13 cellular contexts compared by ENCODE assay signal in genomic region chr19:19155495-19156219, GRCh38. TPM values are rescaled to one million over a fixed set of nuclear protein-coding genes. Genes with fewer than 3 reads are reported as not detected.
DNase-seq lines count a peak whose midpoint lies in the region; ATAC-seq lines count a peak whose summit lies in the region.
"Had no signal": no experiment of that assay in that cellular context is flagged by ENCODE, and none has a peak within 500 bp of the region (broad histone marks: within the 10 kb centered on the region; RNA-seq: fewer than 3 reads in every experiment).

No MANE protein-coding gene starts in this region.

- H3K27me3 ChIP-seq in MG63 = no peaks in the 10 kb centered on the region
- H3K27me3 ChIP-seq: hepatocyte had no signal

- H3K27me3 Mint-ChIP-seq in stimulated activated naive B cell treated with anti-CD40 and anti-IgM and Interleukin-4, amounts not matched to agents 10 μg/mL and 1 μg/mL and 100 μg/mL, for 72 hours = no peaks in the 10 kb centered on the region

- peak; percentile 69 for ATAC-seq in GM19023 (IDR thresholded peaks at IDR 0.05; ENCODE audit: unreplicated experiment)
- ATAC-seq in GM21723 (IDR thresholded peaks at IDR 0.05; ENCODE audit: unreplicated experiment) = peak; percentile 62
- ATAC-seq in HG03378 (IDR thresholded peaks at IDR 0.05; ENCODE audit: unreplicated experiment) = peak; percentile 72
- ATAC-seq in stimulated activated naive B cell treated with anti-CD40 and anti-IgM and Interleukin-4, amounts not matched to agents 10 μg/mL and 1 μg/mL and 100 μg/mL, for 72 hours (replicated peaks) = peak; percentile 37 to 64

- DNase-seq in stimulated activated naive B cell treated with anti-CD40 and anti-IgM and Interleukin-4, amounts not matched to agents 10 μg/mL and 1 μg/mL and 100 μg/mL, for 72 hours = peak; percentile 33
- DNase-seq in MG63 (no peak), NCI-H1092 (lab: John Stamatoyannopoulos, UW) (no peak), NCI-H524 treated with DMSO at 0.1 percent for 48 hours (lab: John Stamatoyannopoulos, UW) (no peak), NCI-H748 (lab: John Stamatoyannopoulos, UW; ENCODE audit: unreplicated experiment) (no peak)
- DNase-seq: amniotic stem cell, endodermal cell, midbrain, NCI-H510A had no signal

- peaks cover 9% of the 10 kb centered on the region in 2 donors for H3K9me3 Mint-ChIP-seq in stimulated activated naive B cell treated with anti-CD40 and anti-IgM and Interleukin-4, amounts not matched to agents 10 μg/mL and 1 μg/mL and 100 μg/mL, for 72 hours

- H3K4me3 Mint-ChIP-seq in stimulated activated naive B cell treated with anti-CD40 and anti-IgM and Interleukin-4, amounts not matched to agents 10 μg/mL and 1 μg/mL and 100 μg/mL, for 72 hours = peak overlapping the region in 1 of 2 donors; percentile 33
- H3K4me3 Mint-ChIP-seq: endodermal cell had no signal

- H3K27ac Mint-ChIP-seq in stimulated activated naive B cell treated with anti-CD40 and anti-IgM and Interleukin-4, amounts not matched to agents 10 μg/mL and 1 μg/mL and 100 μg/mL, for 72 hours = peak overlapping the region; percentile 48
- H3K27ac Mint-ChIP-seq: endodermal cell had no signal

- H3K4me1 Mint-ChIP-seq in stimulated activated naive B cell treated with anti-CD40 and anti-IgM and Interleukin-4, amounts not matched to agents 10 μg/mL and 1 μg/mL and 100 μg/mL, for 72 hours = peaks cover 31 to 73% of the 10 kb centered on the region in 2 donors
- H3K4me1 Mint-ChIP-seq: endodermal cell had no signal

- 0 out of 2 replicates have a peak, but pooled peaks cover 4% of the 10 kb centered on the region for H3K36me3 ChIP-seq in MG63

- no peaks in the 10 kb centered on the region; the same call in 1 of the 2 replicates for H3K9me3 ChIP-seq in MG63

- no peak overlapping the region for H3K4me3 ChIP-seq in MG63
- H3K4me3 ChIP-seq: hepatocyte had no signal

- H3K36me3 Mint-ChIP-seq in stimulated activated naive B cell treated with anti-CD40 and anti-IgM and Interleukin-4, amounts not matched to agents 10 μg/mL and 1 μg/mL and 100 μg/mL, for 72 hours = peaks cover 19% of the 10 kb centered on the region in 2 donors

RNA-seq across cellular contexts. Expression of gene MEF2B, which starts 14.4 kb away (rescaled TPM):
- 2.1 TPM in 1 of 2 replicates, not detected in the other for total RNA-seq in MG63 (2014; rRNA removed; shearing (Covaris generic); ENCODE audit: low replicate concordance)

RNA-seq across cellular contexts. Expression of gene TMEM161A, which starts 17.4 kb away (rescaled TPM):
- total RNA-seq in MG63 (2014; rRNA removed; shearing (Covaris generic); ENCODE audit: low replicate concordance) = 33.2 and 64.3 TPM in 2 replicates

RNA-seq across cellular contexts. Expression of gene BORCS8, which starts 36.3 kb away (rescaled TPM):
- 16.5 and 37.4 TPM in 2 replicates for total RNA-seq in MG63 (2014; rRNA removed; shearing (Covaris generic); ENCODE audit: low replicate concordance)

RNA-seq across cellular contexts. Expression of gene RFXANK, which starts 36.4 kb away (rescaled TPM):
- 64.9 and 144 TPM in 2 replicates for total RNA-seq in MG63 (2014; rRNA removed; shearing (Covaris generic); ENCODE audit: low replicate concordance)

RNA-seq across cellular contexts. Expression of gene NR2C2AP, which starts 47.6 kb away (rescaled TPM):
- total RNA-seq in MG63 (2014; rRNA removed; shearing (Covaris generic); ENCODE audit: low replicate concordance) = 46.4 and 63.1 TPM in 2 replicates
